ENCODE assay signal across 24 cellular contexts in genomic region chrX:133390647-133391046, GRCh38. TPM values are rescaled to one million over a fixed set of nuclear protein-coding genes. Genes with fewer than 3 reads are reported as not detected.
DNase-seq lines count a peak whose midpoint lies in the region; ATAC-seq and TF ChIP-seq lines count a peak whose summit lies in the region.
"Had no signal": no experiment of that assay in that cellular context is flagged by ENCODE, and none has a peak within 500 bp of the region (broad histone marks: within the 10 kb centered on the region; RNA-seq: fewer than 3 reads in every experiment).

No MANE protein-coding gene starts in this region.

- H2AK9ac ChIP-seq in IMR-90 (replicated peaks; ENCODE audit: low read depth, low read length, poor library complexity), result no peak overlapping the region

- H3K4me3 Mint-ChIP-seq in WTC11, result peak overlapping the region; percentile 22; the same call in 1 of the 2 replicates
- H3K4me3 Mint-ChIP-seq: activated B cell treated with CpG ODN at 0.5 μM for 24 hours; activated naive CD4-positive, alpha-beta T cell treated with anti-CD3 and anti-CD28 coated beads for 36 hours; activated T-helper 1 cell treated with anti-CD3 and anti-CD28 coated beads, Interleukin-12 subunit alpha, Interleukin-12 subunit beta, Interleukin-2, Interleukin-4 antibody, amounts not matched to agents 30 ng/mL and 10 ng/mL and 1 ng/mL, durations not matched to agents 14 hours and 24 hours and 36 hours; CD4-positive, alpha-beta T cell had no signal

- H3K4me1 ChIP-seq in IMR-90 (ENCODE audit: control insufficient read depth, insufficient read depth, low read length) (0 out of 2 replicates have a peak, but pooled peaks cover 4% of the 10 kb centered on the region), mucosa of descending colon (ENCODE audit: low read depth) (peaks cover 7% of the 10 kb centered on the region)
- H3K4me1 ChIP-seq: breast epithelium, heart right ventricle, uterus had no signal

- H3K14ac ChIP-seq in IMR-90 (replicated peaks; ENCODE audit: low read depth, low read length), result no peak overlapping the region

- H4K5ac ChIP-seq in IMR-90 (ENCODE audit: low read depth, low read length), result no peak overlapping the region

- WGBS in IMR-90 (ENCODE audit: extremely low coverage in 2 of 2, insufficient read length in 1 of 2), 2 experiments, result no CpG with 5 or more reads among the region's 5 CpGs

- H3K9me1 ChIP-seq in IMR-90 (ENCODE audit: insufficient read depth, low read length), result no peaks in the 10 kb centered on the region

- H3K36me3 ChIP-seq in IMR-90 (ENCODE audit: control insufficient read depth, insufficient read depth, low read length), result no peaks in the 10 kb centered on the region
- no peaks in the 10 kb centered on the region for H3K36me3 ChIP-seq in mucosa of descending colon (ENCODE audit: low read depth)
- H3K36me3 ChIP-seq: breast epithelium, heart right ventricle, thoracic aorta, uterus had no signal

- H2BK20ac ChIP-seq in IMR-90 (ENCODE audit: low read depth, low read length), result no peak overlapping the region

- H3K36me3 Mint-ChIP-seq in WTC11, result no peaks in the 10 kb centered on the region

- H3K4ac ChIP-seq in IMR-90 (ENCODE audit: low read depth, low read length), result no peak overlapping the region

- H2BK120ac ChIP-seq in IMR-90 (ENCODE audit: low read depth, low read length), result no peak overlapping the region

- no peaks in the 10 kb centered on the region for H3K9me3 Mint-ChIP-seq in WTC11
- H3K9me3 Mint-ChIP-seq: activated B cell treated with CpG ODN at 0.5 μM for 24 hours; activated naive CD4-positive, alpha-beta T cell treated with anti-CD3 and anti-CD28 coated beads for 36 hours; activated T-helper 1 cell treated with anti-CD3 and anti-CD28 coated beads, Interleukin-12 subunit alpha, Interleukin-12 subunit beta, Interleukin-2, Interleukin-4 antibody, amounts not matched to agents 30 ng/mL and 10 ng/mL and 1 ng/mL, durations not matched to agents 14 hours and 24 hours and 36 hours; CD4-positive, alpha-beta T cell had no signal

- no peak overlapping the region for H2BK5ac ChIP-seq in IMR-90 (ENCODE audit: low read depth, low read length, poor library complexity, severe bottlenecking)

- TF ChIP-seq RAD21 in IMR-90 (IDR thresholded peaks at IDR 0.05; ENCODE audit: low read length), result no peak

- no peak overlapping the region for H3K18ac ChIP-seq in IMR-90 (ENCODE audit: low read depth, low read length)

- dilution Hi-C loops in IMR-90 (cut with HindIII; ENCODE audit: low sequenced_read_pairs, unreplicated experiment), result no loop called here

- no peak overlapping the region for H4K8ac ChIP-seq in IMR-90 (ENCODE audit: low read depth in 2 of 2, low read length in 2 of 2)

- no TSS peak for BruUV-seq in IMR-90 (replicated peaks; lab: Mats Ljungman, UMichigan)

- no peak overlapping the region for H3K27ac ChIP-seq in IMR-90 (ENCODE audit: insufficient read depth, low read length)
- H3K27ac ChIP-seq: breast epithelium, heart right ventricle, thoracic aorta, uterus had no signal

- no peaks in the 10 kb centered on the region for H3K79me1 ChIP-seq in IMR-90 (ENCODE audit: low read depth in 1 of 2, low read length in 2 of 2)

- intact Hi-C loops in IMR-90 (cut with micrococcal nuclease) (no loop called here), mucosa of descending colon (cut with DNase I, micrococcal nuclease) (no loop called here)

- H3K4me1 Mint-ChIP-seq in WTC11, result peaks cover 67% of the 10 kb centered on the region
- H3K4me1 Mint-ChIP-seq: activated B cell treated with CpG ODN at 0.5 μM for 24 hours had no signal

- H2BK15ac ChIP-seq in IMR-90 (ENCODE audit: low read depth, low read length), result no peak overlapping the region

- no peak overlapping the region for H2AFZ ChIP-seq in IMR-90 (replicated peaks; ENCODE audit: low read length, poor library complexity)

- no peak overlapping the region for H4K91ac ChIP-seq in IMR-90 (ENCODE audit: insufficient read depth, low read depth, low read length)

- H3K4me2 ChIP-seq in IMR-90 (ENCODE audit: low read depth, low read length), result peak overlapping the region; percentile 50; the same call in 1 of the 2 replicates

- no peaks in the 10 kb centered on the region; the same call in 1 of the 2 replicates for H3K27me3 Mint-ChIP-seq in WTC11 (ENCODE audit: low read depth)
- H3K27me3 Mint-ChIP-seq: activated B cell treated with CpG ODN at 0.5 μM for 24 hours had no signal

- H3K27ac Mint-ChIP-seq in WTC11, result no peak overlapping the region
- H3K27ac Mint-ChIP-seq: activated B cell treated with CpG ODN at 0.5 μM for 24 hours; activated naive CD4-positive, alpha-beta T cell treated with anti-CD3 and anti-CD28 coated beads for 36 hours; activated T-helper 1 cell treated with anti-CD3 and anti-CD28 coated beads, Interleukin-12 subunit alpha, Interleukin-12 subunit beta, Interleukin-2, Interleukin-4 antibody, amounts not matched to agents 30 ng/mL and 10 ng/mL and 1 ng/mL, durations not matched to agents 14 hours and 24 hours and 36 hours; CD4-positive, alpha-beta T cell had no signal

- H3K56ac ChIP-seq in IMR-90 (ENCODE audit: extremely low read depth, insufficient read depth, low read length), result no peak overlapping the region

- peaks cover 2% of the 10 kb centered on the region for H3K27me3 ChIP-seq in IMR-90 (ENCODE audit: control insufficient read depth, insufficient read depth, low read length)
- H3K27me3 ChIP-seq: uterus had no signal

- no peak overlapping the region for H3K23ac ChIP-seq in IMR-90 (ENCODE audit: low read depth, low read length)

- H4K20me1 ChIP-seq in IMR-90 (ENCODE audit: insufficient read depth, low read length), result no peaks in the 10 kb centered on the region; the same call in 1 of the 2 replicates

- in situ Hi-C loops in IMR-90 (cut with MboI; ENCODE audit: low sequenced_read_pairs), result no loop called here

- H3K9me3 ChIP-seq in IMR-90 (ENCODE audit: control insufficient read depth, insufficient read depth, low read length) (no peaks in the 10 kb centered on the region), mucosa of descending colon (no peaks in the 10 kb centered on the region)
- H3K9me3 ChIP-seq: breast epithelium, heart right ventricle, thoracic aorta, uterus had no signal

- POLR2A ChIA-PET in IMR-90 (lab: Charles Lee; ENCODE audit: unreplicated experiment) (no interaction called here), WTC11 (lab: Charles Lee) (no interaction called here)

- no peak for TF ChIP-seq CTCF in IMR-90 (conservative IDR thresholded peaks at IDR 0.05; ENCODE audit: low read depth, low read length)
- TF ChIP-seq CTCF in WTC11 (IDR thresholded peaks at IDR 0.05), result no peak
- TF ChIP-seq CTCF in mucosa of descending colon (IDR thresholded peaks at IDR 0.05), result no peak

- no peak overlapping the region for H3K4me3 ChIP-seq in IMR-90 (ENCODE audit: insufficient read depth, low read depth, low read length)
- no peak overlapping the region for H3K4me3 ChIP-seq in mucosa of descending colon
- H3K4me3 ChIP-seq: breast epithelium, heart right ventricle, lung, thoracic aorta, uterus had no signal

- no peak overlapping the region for H3K9ac ChIP-seq in IMR-90 (ENCODE audit: low read depth, low read length)

- ATAC-seq in IMR-90 (ENCODE audit: low read depth), result no peak
- ATAC-seq in WTC11, result no peak
- ATAC-seq in mucosa of descending colon, result peak; percentile 69
- ATAC-seq: heart right ventricle; Panc1; stimulated activated naive CD8-positive, alpha-beta T cell treated with anti-CD3 and anti-CD28 coated beads, Interleukin-15, Interleukin-2, amounts not matched to agents 100 U/mL and 50 U/mL, for 24 hours had no signal

- no peak for DNase-seq in IMR-90
- DNase-seq in WTC11 (ENCODE audit: low spot score), result no peak
- peak in 1 of 3 donors; percentile 13 for DNase-seq in mucosa of descending colon
- peak; percentile 18 for DNase-seq in retina
- DNase-seq in germinal center (ENCODE audit: low spot score), result no peak
- no peak for DNase-seq in NCI-H128 (lab: John Stamatoyannopoulos, UW; ENCODE audit: unreplicated experiment)
- DNase-seq in SIG-M5 (lab: John Stamatoyannopoulos, UW), result no peak
- DNase-seq: activated B cell treated with CpG ODN at 0.5 μM for 24 hours; activated naive CD4-positive, alpha-beta T cell treated with anti-CD3 and anti-CD28 coated beads for 36 hours; CD4-positive, alpha-beta T cell; effector CD8-positive, alpha-beta T cell; heart right ventricle; kidney glomerular epithelial cell; NCI-H1092 treated with DMSO at 0.1 percent for 48 hours; NCI-H2081; SHP77; stimulated activated naive CD8-positive, alpha-beta T cell treated with anti-CD3 and anti-CD28 coated beads, Interleukin-15, Interleukin-2, amounts not matched to agents 100 U/mL and 50 U/mL, for 24 hours; T1000; uterus had no signal

- CTCF ChIA-PET in IMR-90 (lab: Yijun Ruan, JAX), result interaction anchor here (0.6 kb wide), 1 partner anchor 9 kb away, joined by 3 read pairs; no protein-coding TSS in a partner anchor
- CTCF ChIA-PET in WTC11 (lab: Charles Lee), result interaction anchor here (0.8 to 1.1 kb wide), 2 partner anchors 56 to 280 kb away, joined by 3 to 4 read pairs; no protein-coding TSS in a partner anchor

- no peak for TF ChIP-seq POLR2A in IMR-90 (IDR thresholded peaks at IDR 0.05; ENCODE audit: low read depth, low read length)

- H2AK5ac ChIP-seq in IMR-90 (ENCODE audit: low read depth, low read length), result no peak overlapping the region

TF ChIP-seq in IMR-90, 13 proteins besides CTCF, POLR2A, EP300 and RAD21 (continues in another document):
- TF ChIP-seq FOS (IDR thresholded peaks at IDR 0.05; ENCODE audit: low read depth, low read length) (no peak), MAZ (IDR thresholded peaks at IDR 0.05; ENCODE audit: borderline replicate concordance, low read depth, low read length) (no peak), RCOR1 (IDR thresholded peaks at IDR 0.05; ENCODE audit: insufficient replicate concordance, low read length) (no peak)

TF ChIP-seq in WTC11, 78 proteins besides CTCF, POLR2A, EP300 and RAD21:
- no peak for TF ChIP-seq NFYB (CRISPR knock-in tag; conservative IDR thresholded peaks at IDR 0.05; ENCODE audit: low read depth)
- TF ChIP-seq OVOL2 (CRISPR knock-in tag; IDR thresholded peaks at IDR 0.05; ENCODE audit: borderline replicate concordance), result no peak
- TF ChIP-seq ZBTB21 (CRISPR knock-in tag; IDR thresholded peaks at IDR 0.05; ENCODE audit: borderline replicate concordance), result no peak
- TF ChIP-seq USF1 (CRISPR knock-in tag; IDR thresholded peaks at IDR 0.05), result no peak

RNA-seq across cellular contexts. Expression of gene GPC4, which starts 24.6 kb away (rescaled TPM):
- 0.54 and 0.56 TPM in 2 replicates for total RNA-seq in IMR-90 (2012; rRNA removed)
- polyA plus RNA-seq in IMR-90 (2012; rRNA removed), result 1.1 and 1.6 TPM in 2 replicates
- 0.45 and 0.89 TPM in 2 replicates for polyA plus RNA-seq in IMR-90 (2012; cell fraction: cytosol; rRNA removed)
- polyA plus RNA-seq in IMR-90 (2012; cell fraction: nucleus; rRNA removed; ENCODE audit: low replicate concordance), result 0.35 and 0.48 TPM in 2 replicates
- 120 to 144 TPM (median 120 TPM) in 3 replicates for total RNA-seq in WTC11 (2021)
- 10 to 100 TPM; 12.7 to 33.5 (median 18.4) TPM for total RNA-seq in mucosa of descending colon
- total RNA-seq: activated T-helper 1 cell treated with anti-CD3 and anti-CD28 coated beads, Interleukin-12 subunit alpha, Interleukin-12 subunit beta, Interleukin-2, Interleukin-4 antibody, amounts not matched to agents 30 ng/mL and 10 ng/mL and 1 ng/mL, durations not matched to agents 14 hours and 24 hours and 36 hours; CD4-positive, alpha-beta T cell had no signal
